Comparison of ENCODE assay signal across 1 cellular context in the genomic region with DNA sequence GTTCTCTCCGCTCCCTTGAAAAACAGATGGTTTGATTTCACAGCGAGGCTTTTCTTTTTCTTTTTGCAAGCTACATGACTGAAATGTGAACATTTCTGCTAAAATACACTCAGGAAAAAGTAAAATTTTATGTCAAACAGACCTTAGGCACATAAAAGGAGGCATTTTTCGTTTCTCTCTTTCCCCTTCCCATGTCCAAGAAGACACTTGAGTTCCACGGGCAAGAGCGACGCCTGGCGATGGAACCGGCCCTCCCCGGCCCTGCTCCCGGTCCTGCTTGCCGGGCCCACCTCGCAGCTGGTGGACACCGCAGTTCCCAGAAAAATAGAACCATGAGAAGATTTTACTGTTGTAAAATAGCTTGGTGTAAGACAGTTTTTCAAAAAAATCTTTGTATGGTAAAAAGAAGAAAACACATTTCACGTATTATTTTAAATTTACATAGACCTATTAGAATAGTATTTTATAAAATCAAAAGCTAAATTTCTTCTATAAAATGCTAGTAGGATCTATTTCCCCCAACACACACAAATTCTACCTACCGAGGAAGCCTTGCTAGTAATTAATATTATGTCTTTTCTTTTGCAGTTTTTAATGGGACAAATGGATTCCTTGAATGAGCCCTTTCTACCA.
TF ChIP-seq lines count a peak whose summit lies in the region.

No MANE protein-coding gene starts in this region.

TF ChIP-seq in HepG2, 621 proteins besides CTCF, POLR2A, EP300 and RAD21 (continued from another document and continues in another):
- TF ChIP-seq KAT7 (CRISPR knock-in tag; IDR thresholded peaks at IDR 0.05; ENCODE audit: borderline replicate concordance) (0 out of 2 replicates have a peak, but pooled peaks have one; percentile 32), ZNF607 (CRISPR knock-in tag; IDR thresholded peaks at IDR 0.05; ENCODE audit: borderline replicate concordance) (0 out of 2 replicates have a peak, but pooled peaks have one; percentile 14), STAT5B (CRISPR knock-in tag; IDR thresholded peaks at IDR 0.05) (no peak), ZNF430 (CRISPR knock-in tag; IDR thresholded peaks at IDR 0.05) (no peak), ZMAT3 (CRISPR knock-in tag; conservative IDR thresholded peaks at IDR 0.05) (no peak), FOXA3 (CRISPR knock-in tag; IDR thresholded peaks at IDR 0.05) (peak; percentile 34; the same call in 1 of the 2 replicates), ZNF652 (CRISPR knock-in tag; IDR thresholded peaks at IDR 0.05; ENCODE audit: borderline replicate concordance, low read depth) (no peak), MXD4 (CRISPR knock-in tag; IDR thresholded peaks at IDR 0.05) (peak; percentile 43; the same call in 1 of the 2 replicates), ZSCAN30 (CRISPR knock-in tag; IDR thresholded peaks at IDR 0.05) (no peak), KDM2A (CRISPR knock-in tag; IDR thresholded peaks at IDR 0.05; ENCODE audit: borderline replicate concordance, low read depth) (peak; percentile 87), HOXD1 (CRISPR knock-in tag; IDR thresholded peaks at IDR 0.05) (peak; percentile 37; the same call in 1 of the 2 replicates), ZNF746 (CRISPR knock-in tag; IDR thresholded peaks at IDR 0.05) (no peak), PHF21A (CRISPR knock-in tag; IDR thresholded peaks at IDR 0.05) (peak; percentile 41; the same call in 1 of the 2 replicates), ZNF3 (CRISPR knock-in tag; IDR thresholded peaks at IDR 0.05) (no peak), MTF2 (CRISPR knock-in tag; IDR thresholded peaks at IDR 0.05; ENCODE audit: borderline replicate concordance) (0 out of 2 replicates have a peak, but pooled peaks have one; percentile 4), ZFP36 (IDR thresholded peaks at IDR 0.05; ENCODE audit: borderline replicate concordance, low read depth, low read length, partially characterized antibody) (peak; percentile 64), XRCC5 (optimal IDR thresholded peaks at IDR 0.05; ENCODE audit: low read length) (peak; percentile 67), ZNF616 (CRISPR knock-in tag; IDR thresholded peaks at IDR 0.05; ENCODE audit: low read depth) (no peak), SMC3 (IDR thresholded peaks at IDR 0.05; ENCODE audit: low read length) (peak; percentile 87), NFKB2 (CRISPR knock-in tag; IDR thresholded peaks at IDR 0.05; ENCODE audit: borderline replicate concordance) (peak; percentile 40; the same call in 1 of the 2 replicates), ZNF749 (CRISPR knock-in tag; IDR thresholded peaks at IDR 0.05; ENCODE audit: borderline replicate concordance) (no peak), SOX6 (IDR thresholded peaks at IDR 0.05) (no peak), SOX6 (CRISPR knock-in tag; IDR thresholded peaks at IDR 0.05) (0 out of 2 replicates have a peak, but pooled peaks have one; percentile 5)
- TF ChIP-seq, protein P1, sequence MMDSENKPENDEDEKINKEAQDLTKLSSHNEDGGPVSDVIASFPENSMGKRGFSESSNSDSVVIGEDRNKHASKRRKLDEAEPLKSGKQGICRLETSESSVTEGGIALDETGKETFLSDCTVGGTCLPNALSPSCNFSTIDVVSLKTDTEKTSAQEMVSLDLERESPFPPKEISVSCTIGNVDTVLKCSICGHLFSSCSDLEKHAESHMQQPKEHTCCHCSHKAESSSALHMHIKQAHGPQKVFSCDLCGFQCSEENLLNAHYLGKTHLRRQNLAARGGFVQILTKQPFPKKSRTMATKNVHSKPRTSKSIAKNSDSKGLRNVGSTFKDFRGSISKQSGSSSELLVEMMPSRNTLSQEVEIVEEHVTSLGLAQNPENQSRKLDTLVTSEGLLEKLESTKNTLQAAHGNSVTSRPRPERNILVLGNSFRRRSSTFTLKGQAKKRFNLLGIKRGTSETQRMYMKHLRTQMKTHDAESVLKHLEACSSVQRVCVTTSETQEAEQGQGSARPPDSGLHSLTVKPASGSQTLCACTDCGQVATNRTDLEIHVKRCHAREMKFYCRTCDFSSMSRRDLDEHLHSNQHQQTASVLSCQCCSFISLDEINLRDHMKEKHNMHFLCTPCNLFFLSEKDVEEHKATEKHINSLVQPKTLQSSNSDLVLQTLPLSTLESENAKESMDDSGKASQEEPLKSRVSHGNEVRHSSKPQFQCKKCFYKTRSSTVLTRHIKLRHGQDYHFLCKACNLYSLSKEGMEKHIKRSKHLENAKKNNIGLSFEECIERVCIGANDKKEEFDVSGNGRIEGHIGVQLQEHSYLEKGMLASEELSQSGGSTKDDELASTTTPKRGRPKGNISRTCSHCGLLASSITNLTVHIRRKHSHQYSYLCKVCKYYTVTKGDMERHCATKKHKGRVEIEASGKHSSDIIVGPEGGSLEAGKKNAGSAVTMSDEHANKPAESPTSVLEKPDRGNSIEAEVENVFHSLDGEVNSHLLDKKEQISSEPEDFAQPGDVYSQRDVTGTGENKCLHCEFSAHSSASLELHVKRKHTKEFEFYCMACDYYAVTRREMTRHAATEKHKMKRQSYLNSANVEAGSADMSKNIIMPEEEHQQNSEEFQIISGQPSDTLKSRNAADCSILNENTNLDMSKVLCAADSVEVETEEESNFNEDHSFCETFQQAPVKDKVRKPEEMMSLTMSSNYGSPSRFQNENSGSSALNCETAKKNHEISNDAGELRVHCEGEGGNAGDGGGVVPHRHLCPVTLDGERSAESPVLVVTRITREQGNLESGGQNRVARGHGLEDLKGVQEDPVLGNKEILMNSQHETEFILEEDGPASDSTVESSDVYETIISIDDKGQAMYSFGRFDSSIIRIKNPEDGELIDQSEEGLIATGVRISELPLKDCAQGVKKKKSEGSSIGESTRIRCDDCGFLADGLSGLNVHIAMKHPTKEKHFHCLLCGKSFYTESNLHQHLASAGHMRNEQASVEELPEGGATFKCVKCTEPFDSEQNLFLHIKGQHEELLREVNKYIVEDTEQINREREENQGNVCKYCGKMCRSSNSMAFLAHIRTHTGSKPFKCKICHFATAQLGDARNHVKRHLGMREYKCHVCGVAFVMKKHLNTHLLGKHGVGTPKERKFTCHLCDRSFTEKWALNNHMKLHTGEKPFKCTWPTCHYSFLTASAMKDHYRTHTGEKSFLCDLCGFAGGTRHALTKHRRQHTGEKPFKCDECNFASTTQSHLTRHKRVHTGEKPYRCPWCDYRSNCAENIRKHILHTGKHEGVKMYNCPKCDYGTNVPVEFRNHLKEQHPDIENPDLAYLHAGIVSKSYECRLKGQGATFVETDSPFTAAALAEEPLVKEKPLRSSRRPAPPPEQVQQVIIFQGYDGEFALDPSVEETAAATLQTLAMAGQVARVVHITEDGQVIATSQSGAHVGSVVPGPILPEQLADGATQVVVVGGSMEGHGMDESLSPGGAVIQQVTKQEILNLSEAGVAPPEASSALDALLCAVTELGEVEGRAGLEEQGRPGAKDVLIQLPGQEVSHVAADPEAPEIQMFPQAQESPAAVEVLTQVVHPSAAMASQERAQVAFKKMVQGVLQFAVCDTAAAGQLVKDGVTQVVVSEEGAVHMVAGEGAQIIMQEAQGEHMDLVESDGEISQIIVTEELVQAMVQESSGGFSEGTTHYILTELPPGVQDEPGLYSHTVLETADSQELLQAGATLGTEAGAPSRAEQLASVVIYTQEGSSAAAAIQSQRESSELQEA (CRISPR knock-in tag; IDR thresholded peaks at IDR 0.05; ENCODE audit: not compliant biosample characterization) = no peak
- TF ChIP-seq, protein P2, sequence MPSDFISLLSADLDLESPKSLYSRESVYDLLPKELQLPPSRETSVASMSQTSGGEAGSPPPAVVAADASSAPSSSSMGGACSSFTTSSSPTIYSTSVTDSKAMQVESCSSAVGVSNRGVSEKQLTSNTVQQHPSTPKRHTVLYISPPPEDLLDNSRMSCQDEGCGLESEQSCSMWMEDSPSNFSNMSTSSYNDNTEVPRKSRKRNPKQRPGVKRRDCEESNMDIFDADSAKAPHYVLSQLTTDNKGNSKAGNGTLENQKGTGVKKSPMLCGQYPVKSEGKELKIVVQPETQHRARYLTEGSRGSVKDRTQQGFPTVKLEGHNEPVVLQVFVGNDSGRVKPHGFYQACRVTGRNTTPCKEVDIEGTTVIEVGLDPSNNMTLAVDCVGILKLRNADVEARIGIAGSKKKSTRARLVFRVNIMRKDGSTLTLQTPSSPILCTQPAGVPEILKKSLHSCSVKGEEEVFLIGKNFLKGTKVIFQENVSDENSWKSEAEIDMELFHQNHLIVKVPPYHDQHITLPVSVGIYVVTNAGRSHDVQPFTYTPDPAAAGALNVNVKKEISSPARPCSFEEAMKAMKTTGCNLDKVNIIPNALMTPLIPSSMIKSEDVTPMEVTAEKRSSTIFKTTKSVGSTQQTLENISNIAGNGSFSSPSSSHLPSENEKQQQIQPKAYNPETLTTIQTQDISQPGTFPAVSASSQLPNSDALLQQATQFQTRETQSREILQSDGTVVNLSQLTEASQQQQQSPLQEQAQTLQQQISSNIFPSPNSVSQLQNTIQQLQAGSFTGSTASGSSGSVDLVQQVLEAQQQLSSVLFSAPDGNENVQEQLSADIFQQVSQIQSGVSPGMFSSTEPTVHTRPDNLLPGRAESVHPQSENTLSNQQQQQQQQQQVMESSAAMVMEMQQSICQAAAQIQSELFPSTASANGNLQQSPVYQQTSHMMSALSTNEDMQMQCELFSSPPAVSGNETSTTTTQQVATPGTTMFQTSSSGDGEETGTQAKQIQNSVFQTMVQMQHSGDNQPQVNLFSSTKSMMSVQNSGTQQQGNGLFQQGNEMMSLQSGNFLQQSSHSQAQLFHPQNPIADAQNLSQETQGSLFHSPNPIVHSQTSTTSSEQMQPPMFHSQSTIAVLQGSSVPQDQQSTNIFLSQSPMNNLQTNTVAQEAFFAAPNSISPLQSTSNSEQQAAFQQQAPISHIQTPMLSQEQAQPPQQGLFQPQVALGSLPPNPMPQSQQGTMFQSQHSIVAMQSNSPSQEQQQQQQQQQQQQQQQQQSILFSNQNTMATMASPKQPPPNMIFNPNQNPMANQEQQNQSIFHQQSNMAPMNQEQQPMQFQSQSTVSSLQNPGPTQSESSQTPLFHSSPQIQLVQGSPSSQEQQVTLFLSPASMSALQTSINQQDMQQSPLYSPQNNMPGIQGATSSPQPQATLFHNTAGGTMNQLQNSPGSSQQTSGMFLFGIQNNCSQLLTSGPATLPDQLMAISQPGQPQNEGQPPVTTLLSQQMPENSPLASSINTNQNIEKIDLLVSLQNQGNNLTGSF (CRISPR knock-in tag; IDR thresholded peaks at IDR 0.05) = no peak
- TF ChIP-seq, protein P3, sequence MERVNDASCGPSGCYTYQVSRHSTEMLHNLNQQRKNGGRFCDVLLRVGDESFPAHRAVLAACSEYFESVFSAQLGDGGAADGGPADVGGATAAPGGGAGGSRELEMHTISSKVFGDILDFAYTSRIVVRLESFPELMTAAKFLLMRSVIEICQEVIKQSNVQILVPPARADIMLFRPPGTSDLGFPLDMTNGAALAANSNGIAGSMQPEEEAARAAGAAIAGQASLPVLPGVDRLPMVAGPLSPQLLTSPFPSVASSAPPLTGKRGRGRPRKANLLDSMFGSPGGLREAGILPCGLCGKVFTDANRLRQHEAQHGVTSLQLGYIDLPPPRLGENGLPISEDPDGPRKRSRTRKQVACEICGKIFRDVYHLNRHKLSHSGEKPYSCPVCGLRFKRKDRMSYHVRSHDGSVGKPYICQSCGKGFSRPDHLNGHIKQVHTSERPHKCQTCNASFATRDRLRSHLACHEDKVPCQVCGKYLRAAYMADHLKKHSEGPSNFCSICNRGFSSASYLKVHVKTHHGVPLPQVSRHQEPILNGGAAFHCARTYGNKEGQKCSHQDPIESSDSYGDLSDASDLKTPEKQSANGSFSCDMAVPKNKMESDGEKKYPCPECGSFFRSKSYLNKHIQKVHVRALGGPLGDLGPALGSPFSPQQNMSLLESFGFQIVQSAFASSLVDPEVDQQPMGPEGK (CRISPR knock-in tag; IDR thresholded peaks at IDR 0.05) = 0 out of 2 replicates have a peak, but pooled peaks have one; percentile 34
- TF ChIP-seq, protein P4, sequence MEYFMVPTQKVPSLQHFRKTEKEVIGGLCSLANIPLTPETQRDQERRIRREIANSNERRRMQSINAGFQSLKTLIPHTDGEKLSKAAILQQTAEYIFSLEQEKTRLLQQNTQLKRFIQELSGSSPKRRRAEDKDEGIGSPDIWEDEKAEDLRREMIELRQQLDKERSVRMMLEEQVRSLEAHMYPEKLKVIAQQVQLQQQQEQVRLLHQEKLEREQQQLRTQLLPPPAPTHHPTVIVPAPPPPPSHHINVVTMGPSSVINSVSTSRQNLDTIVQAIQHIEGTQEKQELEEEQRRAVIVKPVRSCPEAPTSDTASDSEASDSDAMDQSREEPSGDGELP (IDR thresholded peaks at IDR 0.05; ENCODE audit: borderline replicate concordance, low read depth) = peak; percentile 36; the same call in 1 of the 2 replicates
- TF ChIP-seq, protein P5, sequence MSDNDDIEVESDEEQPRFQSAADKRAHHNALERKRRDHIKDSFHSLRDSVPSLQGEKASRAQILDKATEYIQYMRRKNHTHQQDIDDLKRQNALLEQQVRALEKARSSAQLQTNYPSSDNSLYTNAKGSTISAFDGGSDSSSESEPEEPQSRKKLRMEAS (IDR thresholded peaks at IDR 0.05) = no peak
- TF ChIP-seq, protein P6, sequence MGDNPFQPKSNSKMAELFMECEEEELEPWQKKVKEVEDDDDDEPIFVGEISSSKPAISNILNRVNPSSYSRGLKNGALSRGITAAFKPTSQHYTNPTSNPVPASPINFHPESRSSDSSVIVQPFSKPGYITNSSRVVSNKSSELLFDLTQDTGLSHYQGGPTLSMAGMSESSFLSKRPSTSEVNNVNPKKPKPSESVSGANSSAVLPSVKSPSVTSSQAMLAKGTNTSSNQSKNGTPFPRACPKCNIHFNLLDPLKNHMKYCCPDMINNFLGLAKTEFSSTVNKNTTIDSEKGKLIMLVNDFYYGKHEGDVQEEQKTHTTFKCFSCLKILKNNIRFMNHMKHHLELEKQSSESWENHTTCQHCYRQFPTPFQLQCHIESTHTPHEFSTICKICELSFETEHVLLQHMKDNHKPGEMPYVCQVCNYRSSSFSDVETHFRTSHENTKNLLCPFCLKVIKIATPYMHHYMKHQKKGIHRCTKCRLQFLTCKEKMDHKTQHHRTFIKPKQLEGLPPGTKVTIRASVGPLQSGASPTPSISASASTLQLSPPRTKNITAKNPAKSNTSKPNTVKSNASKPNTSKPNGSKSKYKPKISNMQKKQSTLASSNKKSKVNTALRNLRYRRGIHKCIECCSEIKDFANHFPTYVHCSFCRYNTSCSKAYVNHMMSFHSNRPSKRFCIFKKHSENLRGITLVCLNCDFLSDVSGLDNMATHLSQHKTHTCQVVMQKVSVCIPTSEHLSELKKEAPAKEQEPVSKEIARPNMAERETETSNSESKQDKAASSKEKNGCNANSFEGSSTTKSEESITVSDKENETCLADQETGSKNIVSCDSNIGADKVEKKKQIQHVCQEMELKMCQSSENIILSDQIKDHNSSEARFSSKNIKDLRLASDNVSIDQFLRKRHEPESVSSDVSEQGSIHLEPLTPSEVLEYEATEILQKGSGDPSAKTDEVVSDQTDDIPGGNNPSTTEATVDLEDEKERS (CRISPR knock-in tag; IDR thresholded peaks at IDR 0.05) = 0 out of 2 replicates have a peak, but pooled peaks have one; percentile 5
